In genomic region chr14:92122351-92122677, GRCh38 we compare ENCODE assay signal across 8 cellular contexts. TPM values are rescaled to one million over a fixed set of nuclear protein-coding genes. Genes with fewer than 3 reads are reported as not detected.
DNase-seq lines count a peak whose midpoint lies in the region; ATAC-seq lines count a peak whose summit lies in the region.

No MANE protein-coding gene starts in this region.

- H3K4me1 Mint-ChIP-seq in activated naive CD4-positive, alpha-beta T cell treated with anti-CD3 and anti-CD28 coated beads, Interleukin-2, amount 10 ng/mL, durations not matched to agents 7 days and 5 days, result peaks cover 46% of the 10 kb centered on the region
- H3K4me1 Mint-ChIP-seq in T-helper 17 cell, result peaks cover 31% of the 10 kb centered on the region
- H3K4me1 Mint-ChIP-seq in naive thymus-derived CD4-positive, alpha-beta T cell, result peaks cover 32 to 73% (median 58%) of the 10 kb centered on the region in 7 donors

- no peaks in the 10 kb centered on the region for H3K9me3 ChIP-seq in T-helper 17 cell (ENCODE audit: control insufficient read depth, low read length, poor library complexity, severe bottlenecking)
- no peaks in the 10 kb centered on the region for H3K9me3 ChIP-seq in naive thymus-derived CD4-positive, alpha-beta T cell (ENCODE audit: control insufficient read depth in 2 of 3, low read length in 3 of 3)

- H3K4me3 Mint-ChIP-seq in activated naive CD4-positive, alpha-beta T cell treated with anti-CD3 and anti-CD28 coated beads, Interleukin-2, amount 10 ng/mL, durations not matched to agents 7 days and 5 days, result peak overlapping the region; percentile 91
- peak overlapping the region; percentile 98 for H3K4me3 Mint-ChIP-seq in T-helper 17 cell
- peak overlapping the region; percentile 88 to 100 (median 99) for H3K4me3 Mint-ChIP-seq in naive thymus-derived CD4-positive, alpha-beta T cell

- peak; percentile 10 for ATAC-seq in HG03442 (IDR thresholded peaks at IDR 0.05; ENCODE audit: unreplicated experiment)
- no peak for ATAC-seq in T-helper 17 cell
- peak; percentile 18 for ATAC-seq in naive thymus-derived CD4-positive, alpha-beta T cell
- ATAC-seq in HG02938 (IDR thresholded peaks at IDR 0.05; ENCODE audit: unreplicated experiment), result no peak

- POLR2A ChIA-PET in naive thymus-derived CD4-positive, alpha-beta T cell (lab: Charles Lee), result interaction anchor here (0.7 to 6.9 kb wide), 11 partner anchors 15 to 1768 kb away, joined by 3 to 100 read pairs (median 4); partner anchors contain the start of genes ATXN3, GOLGA5 and TRIP11

- peak overlapping the region; percentile 78 for H3K4me3 ChIP-seq in naive thymus-derived CD4-positive, alpha-beta T cell (ENCODE audit: low read length)

- peak overlapping the region; percentile 98 for H3K27ac Mint-ChIP-seq in activated naive CD4-positive, alpha-beta T cell treated with anti-CD3 and anti-CD28 coated beads, Interleukin-2, amount 10 ng/mL, durations not matched to agents 7 days and 5 days
- peak overlapping the region; percentile 99 for H3K27ac Mint-ChIP-seq in T-helper 17 cell
- peak overlapping the region; percentile 96 to 100 (median 100) for H3K27ac Mint-ChIP-seq in naive thymus-derived CD4-positive, alpha-beta T cell

- CTCF ChIA-PET in activated naive CD4-positive, alpha-beta T cell treated with anti-CD3 and anti-CD28 coated beads, Interleukin-2, amount 10 ng/mL, durations not matched to agents 7 days and 5 days (lab: Charles Lee), result interaction anchor here (0.5 to 1.7 kb wide), 3 partner anchors 16 to 230 kb away, joined by 3 to 8 read pairs (median 4); partner anchors contain the start of gene ATXN3
- CTCF ChIA-PET in naive thymus-derived CD4-positive, alpha-beta T cell (lab: Charles Lee), result interaction anchor here (1.8 to 2.9 kb wide), 3 partner anchors 11 to 15 kb away, joined by 6 to 13 read pairs (median 8); partner anchors contain the start of gene ATXN3

- H3K36me3 ChIP-seq in naive thymus-derived CD4-positive, alpha-beta T cell (ENCODE audit: control insufficient read depth in 2 of 3, insufficient read depth in 3 of 3, low read length in 3 of 3), result peaks cover 0 to 22% (median 0%) of the 10 kb centered on the region in 3 experiments

- no peaks in the 10 kb centered on the region for H3K9me3 Mint-ChIP-seq in activated naive CD4-positive, alpha-beta T cell treated with anti-CD3 and anti-CD28 coated beads, Interleukin-2, amount 10 ng/mL, durations not matched to agents 7 days and 5 days
- peaks cover 0 to 2% (median 0%) of the 10 kb centered on the region in 11 donors for H3K9me3 Mint-ChIP-seq in naive thymus-derived CD4-positive, alpha-beta T cell

- peak; percentile 28 for DNase-seq in activated naive CD4-positive, alpha-beta T cell treated with anti-CD3 and anti-CD28 coated beads, Interleukin-2, amount 10 ng/mL, durations not matched to agents 7 days and 5 days
- DNase-seq in activated naive CD4-positive, alpha-beta T cell treated with anti-CD3 and anti-CD28 coated beads, Interleukin-2, amount 50 U/mL, for 16 hours, result no peak
- DNase-seq in T-helper 17 cell (no peak), fibroblast of gingiva (ENCODE audit: low read depth) (peak; percentile 9), NCI-H2029 (lab: John Stamatoyannopoulos, UW) (no peak)
- peak in 1 of 9 donors; percentile 9 for DNase-seq in naive thymus-derived CD4-positive, alpha-beta T cell

- peaks cover 17 to 19% of the 10 kb centered on the region in 2 donors for H3K4me1 ChIP-seq in naive thymus-derived CD4-positive, alpha-beta T cell (ENCODE audit: control insufficient read depth in 2 of 2, insufficient read depth in 2 of 2, low read length in 2 of 2)

- peaks cover 37% of the 10 kb centered on the region for H3K36me3 Mint-ChIP-seq in activated naive CD4-positive, alpha-beta T cell treated with anti-CD3 and anti-CD28 coated beads, Interleukin-2, amount 10 ng/mL, durations not matched to agents 7 days and 5 days
- peaks cover 5% of the 10 kb centered on the region for H3K36me3 Mint-ChIP-seq in T-helper 17 cell (ENCODE audit: low read depth)
- H3K36me3 Mint-ChIP-seq in naive thymus-derived CD4-positive, alpha-beta T cell, result peaks cover 6 to 14% (median 6%) of the 10 kb centered on the region in 5 donors

- intact Hi-C loops in naive thymus-derived CD4-positive, alpha-beta T cell (cut with micrococcal nuclease), result loop anchor here (5.0 to 10.0 kb wide), 5 partner anchors 610 to 1790 kb away; partner anchors contain the start of genes GOLGA5 (in 2 of the 2), LGMN (in 1 of the 2), LYSET (in 1 of the 2) and MOAP1 (in 1 of the 2)

- H3K27me3 Mint-ChIP-seq in activated naive CD4-positive, alpha-beta T cell treated with anti-CD3 and anti-CD28 coated beads, Interleukin-2, amount 10 ng/mL, durations not matched to agents 7 days and 5 days, result no peaks in the 10 kb centered on the region
- H3K27me3 Mint-ChIP-seq in T-helper 17 cell, result no peaks in the 10 kb centered on the region
- H3K27me3 Mint-ChIP-seq in naive thymus-derived CD4-positive, alpha-beta T cell, result no peaks in the 10 kb centered on the region

- H3K27ac ChIP-seq in naive thymus-derived CD4-positive, alpha-beta T cell (ENCODE audit: low read depth, low read length), result peak overlapping the region; percentile 92

- H3K27me3 ChIP-seq in naive thymus-derived CD4-positive, alpha-beta T cell (ENCODE audit: control insufficient read depth in 2 of 2, insufficient read depth in 2 of 2, low read length in 2 of 2), result no peaks in the 10 kb centered on the region

RNA-seq across cellular contexts. Expression of gene CPSF2, which starts 0.5 kb away (rescaled TPM):
- total RNA-seq in T-helper 17 cell, result 10 to 100 TPM; 26.4 to 28.0 TPM
- 10 to 100 TPM; 30.2 to 77.4 (median 60.4) TPM for total RNA-seq in naive thymus-derived CD4-positive, alpha-beta T cell
- polyA plus RNA-seq in naive thymus-derived CD4-positive, alpha-beta T cell, result 10 to 100 TPM; 25.2 to 25.5 TPM

RNA-seq across cellular contexts. Expression of gene NDUFB1, which starts 0.8 kb away (rescaled TPM):
- total RNA-seq in T-helper 17 cell, result 10 to 100 TPM; 48.6 to 53.8 TPM
- total RNA-seq in naive thymus-derived CD4-positive, alpha-beta T cell, result 100 to 1,000 TPM in 2 of 5 experiments, 10 to 100 TPM in 3; 55.1 to 107 (median 89.7) TPM
- 100 to 1,000 TPM; 245 to 418 TPM for polyA plus RNA-seq in naive thymus-derived CD4-positive, alpha-beta T cell

RNA-seq across cellular contexts. Expression of gene ATXN3, which starts 15.9 kb away (rescaled TPM):
- total RNA-seq in T-helper 17 cell, result 10 to 100 TPM; 28.0 to 31.2 TPM
- 10 to 100 TPM; 27.8 to 54.9 (median 36.9) TPM for total RNA-seq in naive thymus-derived CD4-positive, alpha-beta T cell
- 10 to 100 TPM; 15.5 to 15.8 TPM for polyA plus RNA-seq in naive thymus-derived CD4-positive, alpha-beta T cell

Comparison
In these comparisons a context has a peak if more than half of its experiments do, and no peak if none do; other contexts are left out.
1. DNase-seq: peak in activated naive CD4-positive, alpha-beta T cell treated with anti-CD3 and anti-CD28 coated beads, Interleukin-2, amount 10 ng/mL, durations not matched to agents 7 days and 5 days (single experiment) and fibroblast of gingiva (single experiment); none in activated naive CD4-positive, alpha-beta T cell treated with anti-CD3 and anti-CD28 coated beads, Interleukin-2, amount 50 U/mL, for 16 hours (single experiment), T-helper 17 cell (0 of 3) and NCI-H2029 (single experiment).
2. ATAC-seq: peak in HG03442 (single experiment) and naive thymus-derived CD4-positive, alpha-beta T cell (single experiment); none in T-helper 17 cell (single experiment) and HG02938 (single experiment).
3. Peak in every context shown above with its lines, with median percentiles within 50 percentile points of each other: H3K27ac Mint-ChIP-seq and H3K4me3 Mint-ChIP-seq.